ENCODE assay signal across 11 cellular contexts in genomic region chr2:43084699-43085091, GRCh38.
A peak's percentile ranks its signal among the peaks of the same experiment; 100 is the strongest.
DNase-seq lines count a peak whose midpoint lies in the region; ATAC-seq, FAIRE-seq and TF ChIP-seq lines count a peak whose summit lies in the region.
"Had no signal": no experiment of that assay in that cellular context is flagged by ENCODE, and none has a peak within 500 bp of the region (broad histone marks: within the 10 kb centered on the region; RNA-seq: fewer than 3 reads in every experiment).

No MANE protein-coding gene starts in this region.

- H4K20me1 ChIP-seq in K562 (replicated peaks; ENCODE audit: control insufficient read depth, insufficient read depth, low read length): no peaks in the 10 kb centered on the region

- CTCF ChIA-PET in Caco-2 (lab: Charles Lee): interaction anchor here (0.9 kb wide), 1 partner anchor 105 kb away, joined by 4 read pairs; no protein-coding TSS in a partner anchor
- CTCF ChIA-PET in K562 (lab: Yijun Ruan, JAX; ENCODE audit: low intra/inter-chr PET ratio): no interaction called here

- no peak for DNase-seq in Caco-2
- DNase-seq in K562 (ENCODE audit: extremely low read depth in 1 of 4, low spot score in 3 of 4): peak in 3 of 4 experiments; percentile 21 to 32 (median 27)
- peak; percentile 78 for DNase-seq in left cardiac atrium
- peak; percentile 15 for DNase-seq in retina
- no peak for DNase-seq in endothelial cell (ENCODE audit: low spot score)
- no peak for DNase-seq in pancreas
- no peak for DNase-seq in NK-92 (lab: John Stamatoyannopoulos, UW; ENCODE audit: unreplicated experiment)
- DNase-seq: DMS53; NCI-H146; stimulated activated CD4-positive, alpha-beta T cell treated with anti-CD3 and anti-CD28 coated beads, Interleukin-4, amount 100 ng/mL, for 1 hour had no signal

- H3K4me1 ChIP-seq in Caco-2 (peaks cover 65% of the 10 kb centered on the region), K562 (replicated peaks in 1 of 2; ENCODE audit: control insufficient read depth in 2 of 2, insufficient read depth in 2 of 2, low read length in 2 of 2) (peaks cover 20 to 28% of the 10 kb centered on the region in 2 experiments), pancreas (peaks cover 0 to 7% (median 0%) of the 10 kb centered on the region in 3 donors)

- no peak for FAIRE-seq in K562 (lab: Jason Lieb, UNC)
- no peak for FAIRE-seq in pancreas (lab: Jason Lieb, UNC)

- H3K4me3 Mint-ChIP-seq in Caco-2 (ENCODE audit: unreplicated experiment): no peak overlapping the region
- H3K4me3 Mint-ChIP-seq in endothelial cell (ENCODE audit: unreplicated experiment): no peak overlapping the region

- H3K4me1 Mint-ChIP-seq in Caco-2 (ENCODE audit: low read depth, unreplicated experiment): peaks cover 54% of the 10 kb centered on the region
- peaks cover 49% of the 10 kb centered on the region for H3K4me1 Mint-ChIP-seq in endothelial cell (ENCODE audit: unreplicated experiment)

- H3K9me1 ChIP-seq in K562 (ENCODE audit: control insufficient read depth, insufficient read depth, low read length): no peaks in the 10 kb centered on the region

- POLR2A ChIA-PET in Caco-2 (lab: Charles Lee): no interaction called here
- POLR2A ChIA-PET in K562 (lab: Yijun Ruan, JAX): interaction anchor here (0.7 to 3.0 kb wide), 3 partner anchors 11 to 26 kb away, joined by 3 to 21 read pairs (median 3); no protein-coding TSS in a partner anchor

- no peak overlapping the region for H3K4me2 ChIP-seq in K562 (ENCODE audit: insufficient read depth, low read length)

- peaks cover 8% of the 10 kb centered on the region for H3K36me3 Mint-ChIP-seq in Caco-2 (ENCODE audit: insufficient read depth, unreplicated experiment)
- H3K36me3 Mint-ChIP-seq in endothelial cell (ENCODE audit: low read depth, unreplicated experiment): peaks cover 3% of the 10 kb centered on the region

- no peak overlapping the region; a peak in 1 of 4 replicates for H3K9ac ChIP-seq in K562 (ENCODE audit: insufficient read depth in 1 of 2, low read depth in 2 of 2, low read length in 2 of 2)

- no peaks in the 10 kb centered on the region for H3K27me3 Mint-ChIP-seq in Caco-2 (ENCODE audit: insufficient read depth, unreplicated experiment)
- H3K27me3 Mint-ChIP-seq in endothelial cell (ENCODE audit: unreplicated experiment): peaks cover 13% of the 10 kb centered on the region

- TF ChIP-seq RAD21 in K562 (CRISPR knock-in tag; conservative IDR thresholded peaks at IDR 0.05 in 1 of 2, IDR thresholded peaks at IDR 0.05 in 1 of 2): no peak

- no peaks in the 10 kb centered on the region for H3K79me2 ChIP-seq in K562 (ENCODE audit: control insufficient read depth, insufficient read depth, low read length)

- TF ChIP-seq CTCF in Caco-2 (IDR thresholded peaks at IDR 0.05; ENCODE audit: insufficient read depth in 1 of 2, low read depth in 1 of 2, low read length in 1 of 2, severe bottlenecking in 1 of 2, unreplicated experiment in 1 of 2) (no peak), K562 (IDR thresholded peaks at IDR 0.05 in 2 of 3, conservative IDR thresholded peaks at IDR 0.05 in 1 of 3; ENCODE audit: insufficient read depth in 2 of 3, low read depth in 1 of 3, low read length in 3 of 3) (no peak), endothelial cell (IDR thresholded peaks at IDR 0.05; ENCODE audit: unreplicated experiment) (no peak), pancreas (IDR thresholded peaks at IDR 0.05) (no peak)

- H3K27me3 ChIP-seq in Caco-2 (replicated peaks; ENCODE audit: control insufficient read depth, insufficient read depth, low read length) (no peaks in the 10 kb centered on the region), K562 (ENCODE audit: control insufficient read depth in 2 of 2, insufficient read depth in 2 of 2, low read length in 2 of 2) (no peaks in the 10 kb centered on the region), pancreas (no peaks in the 10 kb centered on the region)

- no peak overlapping the region for H3K4me3 ChIP-seq in Caco-2 (ENCODE audit: low read depth, low read length)
- no peak overlapping the region for H3K4me3 ChIP-seq in K562
- no peak overlapping the region for H3K4me3 ChIP-seq in pancreas

- H3K9me3 Mint-ChIP-seq in Caco-2 (ENCODE audit: unreplicated experiment): no peaks in the 10 kb centered on the region
- H3K9me3 Mint-ChIP-seq in endothelial cell (ENCODE audit: unreplicated experiment): no peaks in the 10 kb centered on the region

- H3K36me3 ChIP-seq in Caco-2 (ENCODE audit: control insufficient read depth, insufficient read depth, low read length) (no peaks in the 10 kb centered on the region), K562 (ENCODE audit: control insufficient read depth, insufficient read depth, low read length) (no peaks in the 10 kb centered on the region), pancreas (no peaks in the 10 kb centered on the region)

- peak overlapping the region; percentile 89 for H3K27ac Mint-ChIP-seq in Caco-2 (ENCODE audit: unreplicated experiment)
- no peak overlapping the region for H3K27ac Mint-ChIP-seq in endothelial cell (ENCODE audit: unreplicated experiment)

- TF ChIP-seq EP300 in K562 (IDR thresholded peaks at IDR 0.05; ENCODE audit: low read length): no peak

- in situ Hi-C loops in K562 (cut with MboI): no loop called here

- H3K9me3 ChIP-seq in Caco-2: no peaks in the 10 kb centered on the region
- no peaks in the 10 kb centered on the region for H3K9me3 ChIP-seq in K562 (replicated peaks; ENCODE audit: control insufficient read depth, insufficient read depth, low read depth, low read length)
- H3K9me3 ChIP-seq in pancreas: no peaks in the 10 kb centered on the region

- TF ChIP-seq POLR2A in K562 (conservative IDR thresholded peaks at IDR 0.05): no peak

- ATAC-seq in K562 (no peak), left cardiac atrium (no peak), pancreas (no peak), HG03520 (IDR thresholded peaks at IDR 0.05; ENCODE audit: unreplicated experiment) (no peak)

- intact Hi-C loops in Caco-2 (cut with micrococcal nuclease; ENCODE audit: unreplicated experiment): loop anchor here (5.0 kb wide), 1 partner anchor 107 kb away; no protein-coding TSS in a partner anchor
- intact Hi-C loops in K562 (cut with micrococcal nuclease): no loop called here
- intact Hi-C loops in left cardiac atrium (cut with DNase I): loop anchor here in 1 of 2 donors (10.0 kb wide), 1 partner anchor 60 kb away; no protein-coding TSS in a partner anchor
- intact Hi-C loops in pancreas (cut with DNase I): no loop called here

- no TSS peak for BruUV-seq in Caco-2 (replicated peaks; lab: Mats Ljungman, UMichigan)
- no TSS peak for BruUV-seq in K562 (replicated peaks; lab: Mats Ljungman, UMichigan)

- WGBS in K562 (ENCODE audit: insufficient coverage, low coverage, missing lambda C conversion rate): 27% methylated on average over 8 of the region's 8 CpGs
- 72 to 75% methylated on average over 8 of the region's 8 CpGs for WGBS in pancreas, 2 donors

- H3K27ac ChIP-seq in K562 (ENCODE audit: extremely low read depth, low read depth, low read length): no peak overlapping the region
- H3K27ac ChIP-seq in pancreas: no peak overlapping the region

- H2AFZ ChIP-seq in K562 (ENCODE audit: low read depth, low read length): peak overlapping the region; percentile 64; the same call in 1 of the 2 replicates

TF ChIP-seq in K562, 482 proteins besides CTCF, POLR2A, EP300 and RAD21 (continues in another document):
- TF ChIP-seq ILF3 (IDR thresholded peaks at IDR 0.05; ENCODE audit: borderline replicate concordance) (no peak), TGIF2 (CRISPR knock-in tag; IDR thresholded peaks at IDR 0.05) (no peak), ARID1B (IDR thresholded peaks at IDR 0.05) (no peak), NFIC (IDR thresholded peaks at IDR 0.05) (peak; percentile 22; the same call in 1 of the 2 replicates), PTBP1 (IDR thresholded peaks at IDR 0.05; ENCODE audit: low read depth, low read length) (no peak), ZNF449 (CRISPR knock-in tag; IDR thresholded peaks at IDR 0.05) (no peak), CREB1 (IDR thresholded peaks at IDR 0.05) (no peak), CREB1 (CRISPR knock-in tag; IDR thresholded peaks at IDR 0.05) (no peak), SMC3 (conservative IDR thresholded peaks at IDR 0.05; ENCODE audit: insufficient read depth, low read depth, low read length) (no peak), ZBTB5 (IDR thresholded peaks at IDR 0.05) (peak; percentile 68; the same call in 1 of the 2 replicates)

Comparison
In these comparisons a context has a peak if more than half of its experiments do, and no peak if none do; other contexts are left out.
1. DNase-seq: peak in K562 (3 of 4), left cardiac atrium (single experiment) and retina (single experiment); none in Caco-2 (0 of 2), endothelial cell (single experiment), pancreas (0 of 6) and NK-92 (single experiment).